In the genomic region with DNA sequence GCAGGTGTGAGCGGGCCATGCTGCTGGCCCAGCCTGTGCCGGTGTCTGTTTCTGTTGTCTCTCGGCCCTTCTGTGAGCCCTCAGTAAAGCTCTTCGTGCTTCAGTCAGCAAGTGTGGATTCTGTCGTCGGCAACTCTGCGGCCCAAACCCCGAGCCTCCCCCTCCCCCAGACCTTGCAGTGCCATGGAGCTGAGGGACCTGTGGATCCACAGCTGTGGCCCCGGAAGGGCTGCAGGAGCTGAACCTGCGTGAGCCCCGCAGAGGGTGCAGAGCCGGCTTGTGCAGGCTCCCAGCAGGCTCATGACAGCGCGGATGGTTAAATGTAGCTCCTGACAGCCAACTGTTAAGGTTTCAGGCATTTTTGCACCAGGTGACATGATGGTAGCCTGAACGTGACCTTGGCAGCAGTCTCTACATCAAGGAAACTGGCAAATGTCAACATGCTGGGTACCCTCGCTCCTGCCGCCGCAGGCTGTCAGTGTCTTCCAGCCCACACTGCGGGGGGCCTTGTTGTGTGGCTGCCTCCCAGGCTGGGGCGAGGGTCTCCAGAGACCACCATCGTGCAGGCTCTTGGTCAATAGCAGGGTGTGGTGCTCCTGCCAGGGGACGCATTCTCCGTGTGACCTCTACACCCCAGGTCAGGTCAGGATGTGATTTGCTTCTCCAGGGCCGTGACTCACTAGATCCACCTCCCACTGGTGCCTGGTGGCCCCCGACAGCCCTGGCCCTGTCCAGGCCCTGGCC, we compare ENCODE assay signal across 21 cellular contexts. TPM values are rescaled to one million over a fixed set of nuclear protein-coding genes. Genes with fewer than 3 reads are reported as not detected.
DNase-seq lines count a peak whose midpoint lies in the region; ATAC-seq and TF ChIP-seq lines count a peak whose summit lies in the region.
"Had no signal": no experiment of that assay in that cellular context is flagged by ENCODE, and none has a peak within 500 bp of the region (broad histone marks: within the 10 kb centered on the region; RNA-seq: fewer than 3 reads in every experiment).

No MANE protein-coding gene starts in this region.

- no peaks in the 10 kb centered on the region for H3F3A ChIP-seq in neural progenitor cell (ENCODE audit: low read depth)

- H3K79me2 ChIP-seq in neural progenitor cell (ENCODE audit: low read depth), result no peaks in the 10 kb centered on the region

- H3K4me3 ChIP-seq in NT2/D1 (ENCODE audit: insufficient read length, low read depth), result no peak overlapping the region
- H3K4me3 ChIP-seq in endodermal cell (ENCODE audit: low read length), result no peak overlapping the region
- H3K4me3 ChIP-seq in neural progenitor cell, result no peak overlapping the region
- no peak overlapping the region for H3K4me3 ChIP-seq in aorta (ENCODE audit: low read length in 2 of 2)
- H3K4me3 ChIP-seq: SK-N-MC had no signal

- ATAC-seq in aorta (ENCODE audit: low FRiP score), result no peak
- ATAC-seq in HG02938 (IDR thresholded peaks at IDR 0.05; ENCODE audit: unreplicated experiment), result no peak
- ATAC-seq in HG03097 (IDR thresholded peaks at IDR 0.05; ENCODE audit: low FRiP score, unreplicated experiment), result no peak

- TF ChIP-seq CTCF in endodermal cell (conservative IDR thresholded peaks at IDR 0.05) (no peak), neural progenitor cell (IDR thresholded peaks at IDR 0.05) (no peak)

- no peak overlapping the region for H2AFZ ChIP-seq in neural progenitor cell (replicated peaks)

- no peaks in the 10 kb centered on the region for H3K27me3 Mint-ChIP-seq in endodermal cell (ENCODE audit: insufficient read depth)
- H3K27me3 Mint-ChIP-seq in neural progenitor cell (ENCODE audit: insufficient read depth, low read depth), result peaks cover 4% of the 10 kb centered on the region
- H3K27me3 Mint-ChIP-seq: CD4-positive, CD25-positive, alpha-beta regulatory T cell had no signal

- no peaks in the 10 kb centered on the region for H4K20me1 ChIP-seq in neural progenitor cell (ENCODE audit: low read depth)

- H3K27me3 ChIP-seq in NT2/D1 (ENCODE audit: insufficient read depth, insufficient read length), result no peaks in the 10 kb centered on the region
- no peaks in the 10 kb centered on the region for H3K27me3 ChIP-seq in endodermal cell (ENCODE audit: control insufficient read depth, insufficient read depth, low read length, poor library complexity, severe bottlenecking)
- H3K27me3 ChIP-seq in neural progenitor cell, result no peaks in the 10 kb centered on the region
- no peaks in the 10 kb centered on the region for H3K27me3 ChIP-seq in aorta (ENCODE audit: control insufficient read depth in 1 of 2, insufficient read depth in 2 of 2, low read length in 1 of 2)

- peaks cover 18% of the 10 kb centered on the region for H3K4me1 ChIP-seq in NT2/D1 (ENCODE audit: insufficient read depth, insufficient read length)
- H3K4me1 ChIP-seq in endodermal cell (ENCODE audit: control insufficient read depth, insufficient read depth, low read length), result peaks cover 14% of the 10 kb centered on the region
- H3K4me1 ChIP-seq in neural progenitor cell, result no peaks in the 10 kb centered on the region
- no peaks in the 10 kb centered on the region for H3K4me1 ChIP-seq in aorta (ENCODE audit: control insufficient read depth in 1 of 2, insufficient read depth in 2 of 2, low read length in 2 of 2)

- H3K9ac ChIP-seq in NT2/D1 (ENCODE audit: insufficient read length, low read depth) (peak overlapping the region; percentile 12), endodermal cell (ENCODE audit: extremely low read depth, low read length, poor library complexity, severe bottlenecking) (no peak overlapping the region), neural progenitor cell (no peak overlapping the region)

- intact Hi-C loops in aorta (cut with DNase I), result no loop called here

- 83 to 89% methylated on average over 14 to 25 of the region's 25 CpGs for WGBS in endodermal cell (ENCODE audit: insufficient coverage in 1 of 2, insufficient read length in 1 of 2), 2 experiments
- 92 to 93% methylated on average over 25 of the region's 25 CpGs for WGBS in aorta, 2 donors

- H3K27ac ChIP-seq in endodermal cell (ENCODE audit: low read depth, low read length), result no peak overlapping the region
- H3K27ac ChIP-seq in neural progenitor cell, result no peak overlapping the region
- no peak overlapping the region for H3K27ac ChIP-seq in aorta (ENCODE audit: low read depth in 1 of 2, low read length in 2 of 2)
- H3K27ac ChIP-seq: SK-N-MC had no signal

- no peak for DNase-seq in NT2/D1 (ENCODE audit: low read depth, low spot score)
- DNase-seq in endodermal cell, result peak; percentile 50
- DNase-seq in neural progenitor cell (ENCODE audit: low spot score), result no peak
- DNase-seq in aorta, result peak; percentile 39 to 71
- DNase-seq in MV-4-11 (lab: John Stamatoyannopoulos, UW), result no peak
- DNase-seq: CD4-positive, CD25-positive, alpha-beta regulatory T cell; COR-L47; DMS79 treated with DMSO at 0.1 percent for 48 hours; Kasumi-1; NCI-H1048; NCI-H1417 treated with DMSO at 0.1 percent for 48 hours; NCI-H187; NCI-H2107; NCI-H446 treated with DMSO at 0.1 percent for 48 hours; NCI-H526 treated with DMSO at 0.1 percent for 48 hours; PC-3; SHP77 treated with DMSO at 0.1 percent for 48 hours had no signal

- H3K9me3 ChIP-seq in NT2/D1 (ENCODE audit: insufficient read depth, low read length) (no peaks in the 10 kb centered on the region), endodermal cell (ENCODE audit: control insufficient read depth, low read length) (no peaks in the 10 kb centered on the region), neural progenitor cell (ENCODE audit: low read depth) (no peaks in the 10 kb centered on the region), aorta (ENCODE audit: control insufficient read depth, low read length) (no peaks in the 10 kb centered on the region)

- no peaks in the 10 kb centered on the region for H3K9me3 Mint-ChIP-seq in endodermal cell
- H3K9me3 Mint-ChIP-seq in neural progenitor cell, result no peaks in the 10 kb centered on the region
- H3K9me3 Mint-ChIP-seq: CD4-positive, CD25-positive, alpha-beta regulatory T cell had no signal

- no peak overlapping the region for H3K4me3 Mint-ChIP-seq in endodermal cell
- no peak overlapping the region for H3K4me3 Mint-ChIP-seq in neural progenitor cell
- H3K4me3 Mint-ChIP-seq: CD4-positive, CD25-positive, alpha-beta regulatory T cell had no signal

- H3K27ac Mint-ChIP-seq in endodermal cell (no peak overlapping the region), neural progenitor cell (peak overlapping the region; percentile 62)
- H3K27ac Mint-ChIP-seq: CD4-positive, CD25-positive, alpha-beta regulatory T cell had no signal

- no peak overlapping the region for H3K4me2 ChIP-seq in neural progenitor cell

- H3K36me3 ChIP-seq in NT2/D1 (ENCODE audit: insufficient read depth, insufficient read length, low read length) (peaks cover 13% of the 10 kb centered on the region), endodermal cell (ENCODE audit: control insufficient read depth, insufficient read depth, low read length) (peaks cover 48% of the 10 kb centered on the region), neural progenitor cell (no peaks in the 10 kb centered on the region), aorta (ENCODE audit: control insufficient read depth in 1 of 2, insufficient read depth in 2 of 2, low read length in 1 of 2) (no peaks in the 10 kb centered on the region)

- H3K4me1 Mint-ChIP-seq in endodermal cell (peaks cover 9% of the 10 kb centered on the region), neural progenitor cell (peaks cover 11% of the 10 kb centered on the region)

- peaks cover 11% of the 10 kb centered on the region for H3K36me3 Mint-ChIP-seq in endodermal cell (ENCODE audit: low read depth)
- no peaks in the 10 kb centered on the region for H3K36me3 Mint-ChIP-seq in neural progenitor cell
- H3K36me3 Mint-ChIP-seq: CD4-positive, CD25-positive, alpha-beta regulatory T cell had no signal

RNA-seq across cellular contexts. Expression of gene LRRC3, which starts 7.0 kb away (rescaled TPM):
- 10 to 100 TPM; 14.1 to 16.5 TPM for total RNA-seq in endodermal cell
- polyA plus RNA-seq in endodermal cell (2013, experiment 1 of 2), result 13.7 TPM
- polyA plus RNA-seq in endodermal cell (2013, experiment 2 of 2), result 14.0 TPM
- 2.5 and 4.9 TPM in 2 replicates for total RNA-seq in neural progenitor cell (ENCODE audit: low replicate concordance)
- total RNA-seq in aorta, result 1 to 10 TPM; 1.6 to 5.3 TPM
- polyA plus RNA-seq in aorta, result 1 to 10 TPM in 1 of 2 donors, under 1 TPM in 1; 0.63 to 1.5 TPM
- total RNA-seq: MCF 10A had no signal

Comparison
In these comparisons a context has a peak if more than half of its experiments do, and no peak if none do; other contexts are left out.
1. DNase-seq: peak in endodermal cell (single experiment) and aorta (2 of 2); none in NT2/D1 (single experiment), neural progenitor cell (single experiment) and MV-4-11 (single experiment).